In genomic region chr9:137614631-137615386, GRCh38 we compare ENCODE assay signal across 1 cellular context.
TF ChIP-seq lines count a peak whose summit lies in the region.

No MANE protein-coding gene starts in this region.

TF ChIP-seq in GM12878, 131 proteins besides CTCF, POLR2A, EP300 and RAD21:
- TF ChIP-seq FOXM1 (IDR thresholded peaks at IDR 0.05; ENCODE audit: low read depth, low read length) (no peak), EGR1 (IDR thresholded peaks at IDR 0.05; ENCODE audit: borderline replicate concordance in 1 of 2, low read depth in 2 of 2, low read length in 2 of 2) (no peak), HSF1 (IDR thresholded peaks at IDR 0.05; ENCODE audit: low read depth, low read length) (no peak), YBX1 (IDR thresholded peaks at IDR 0.05) (no peak), MTA3 (IDR thresholded peaks at IDR 0.05; ENCODE audit: borderline replicate concordance, low read length) (no peak), JUND (IDR thresholded peaks at IDR 0.05; ENCODE audit: low read depth, low read length) (no peak), BRCA1 (IDR thresholded peaks at IDR 0.05; ENCODE audit: low read depth, low read length) (no peak), TARDBP (IDR thresholded peaks at IDR 0.05; ENCODE audit: borderline replicate concordance) (no peak), ASH2L (IDR thresholded peaks at IDR 0.05; ENCODE audit: borderline replicate concordance, low read depth) (no peak), SRF (IDR thresholded peaks at IDR 0.05; ENCODE audit: low read depth in 2 of 2, low read length in 2 of 2) (no peak), KAT2A (conservative IDR thresholded peaks at IDR 0.05; ENCODE audit: control insufficient read depth, low read depth, low read length) (no peak)
